In the genomic region with DNA sequence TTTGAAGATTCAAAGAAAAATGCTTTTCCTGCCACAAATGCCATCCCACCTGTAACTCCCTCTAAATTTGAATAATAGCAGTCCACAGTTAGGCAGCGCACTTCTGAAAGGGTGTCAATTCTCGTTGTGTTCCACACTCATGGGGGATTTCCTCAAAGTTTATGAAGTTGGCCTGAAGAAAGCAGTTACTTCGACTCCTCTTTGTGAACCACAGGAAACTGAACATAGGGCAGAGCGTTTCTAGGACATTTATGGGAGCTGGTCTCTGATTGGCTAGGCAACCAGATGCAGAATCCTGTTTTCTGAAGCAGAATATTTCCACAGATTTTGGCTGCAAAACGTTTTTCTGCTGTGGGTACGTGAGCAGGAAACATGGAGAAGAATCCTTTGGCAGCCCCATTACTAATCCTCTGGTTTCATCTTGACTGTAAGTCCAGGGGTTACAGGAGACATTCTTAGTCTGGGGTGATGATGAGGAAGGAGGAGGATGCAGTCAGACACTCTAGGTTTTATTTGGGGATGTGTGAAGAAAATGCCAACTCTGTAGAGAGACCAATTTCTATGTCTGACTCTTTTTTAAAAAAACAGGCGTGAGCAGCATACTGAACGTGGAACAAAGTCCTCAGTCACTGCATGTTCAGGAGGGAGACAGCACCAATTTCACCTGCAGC, we compare ENCODE assay signal across 18 cellular contexts.
DNase-seq lines count a peak whose midpoint lies in the region; ATAC-seq lines count a peak whose summit lies in the region.
"Had no signal": no experiment of that assay in that cellular context is flagged by ENCODE, and none has a peak within 500 bp of the region (broad histone marks: within the 10 kb centered on the region; RNA-seq: fewer than 3 reads in every experiment).

No MANE protein-coding gene starts in this region.

- H3K4me3 Mint-ChIP-seq in activated T-cell treated with anti-CD3 and anti-CD28 coated beads, Interleukin-2, amount 50 U/mL, for 4 hours: peak overlapping the region; percentile 31
- H3K4me3 Mint-ChIP-seq in activated naive CD8-positive, alpha-beta T cell treated with anti-CD3 and anti-CD28 coated beads for 36 hours: peak overlapping the region; percentile 71
- peak overlapping the region; percentile 68 for H3K4me3 Mint-ChIP-seq in stimulated activated naive CD8-positive, alpha-beta T cell treated with anti-CD3 and anti-CD28 coated beads, Interleukin-15, Interleukin-2, amounts not matched to agents 100 ng/mL and 50 ng/mL, for 24 hours

- H3K36me3 Mint-ChIP-seq in activated T-cell treated with anti-CD3 and anti-CD28 coated beads, Interleukin-2, amount 50 U/mL, for 4 hours (ENCODE audit: insufficient read depth): no peaks in the 10 kb centered on the region
- no peaks in the 10 kb centered on the region for H3K36me3 Mint-ChIP-seq in activated naive CD8-positive, alpha-beta T cell treated with anti-CD3 and anti-CD28 coated beads for 36 hours
- H3K36me3 Mint-ChIP-seq in stimulated activated naive CD8-positive, alpha-beta T cell treated with anti-CD3 and anti-CD28 coated beads, Interleukin-15, Interleukin-2, amounts not matched to agents 100 ng/mL and 50 ng/mL, for 24 hours (ENCODE audit: low read depth): no peaks in the 10 kb centered on the region

- H3K36me3 ChIP-seq in KOPT-K1 (ENCODE audit: insufficient read depth, low read length): no peaks in the 10 kb centered on the region
- H3K36me3 ChIP-seq: BLaER1, esophagus muscularis mucosa had no signal

- peak overlapping the region; percentile 84 for H3K27ac Mint-ChIP-seq in activated naive CD8-positive, alpha-beta T cell treated with anti-CD3 and anti-CD28 coated beads for 36 hours
- peak overlapping the region; percentile 65 for H3K27ac Mint-ChIP-seq in stimulated activated naive CD8-positive, alpha-beta T cell treated with anti-CD3 and anti-CD28 coated beads, Interleukin-15, Interleukin-2, amounts not matched to agents 100 ng/mL and 50 ng/mL, for 24 hours

- peak overlapping the region; percentile 84 for H3K27ac ChIP-seq in KOPT-K1 (ENCODE audit: low read depth, low read length, poor library complexity, severe bottlenecking)
- H3K27ac ChIP-seq: BLaER1, coronary artery, esophagus muscularis mucosa, hepatocyte had no signal

- peak in 1 of 2 donors; percentile 35 for ATAC-seq in activated T-cell treated with anti-CD3 and anti-CD28 coated beads, Interleukin-2, amount 50 U/mL, for 4 hours
- ATAC-seq in GM21737 (IDR thresholded peaks at IDR 0.05; ENCODE audit: unreplicated experiment): no peak
- ATAC-seq: HCT116, left colon had no signal

- H3K27me3 Mint-ChIP-seq in activated T-cell treated with anti-CD3 and anti-CD28 coated beads, Interleukin-2, amount 50 U/mL, for 4 hours (ENCODE audit: low read depth): no peaks in the 10 kb centered on the region
- H3K27me3 Mint-ChIP-seq in activated naive CD8-positive, alpha-beta T cell treated with anti-CD3 and anti-CD28 coated beads for 36 hours: no peaks in the 10 kb centered on the region
- H3K27me3 Mint-ChIP-seq in stimulated activated naive CD8-positive, alpha-beta T cell treated with anti-CD3 and anti-CD28 coated beads, Interleukin-15, Interleukin-2, amounts not matched to agents 100 ng/mL and 50 ng/mL, for 24 hours: no peaks in the 10 kb centered on the region

- no peaks in the 10 kb centered on the region for H3K9me3 Mint-ChIP-seq in activated T-cell treated with anti-CD3 and anti-CD28 coated beads, Interleukin-2, amount 50 U/mL, for 4 hours
- H3K9me3 Mint-ChIP-seq in activated naive CD8-positive, alpha-beta T cell treated with anti-CD3 and anti-CD28 coated beads for 36 hours: no peaks in the 10 kb centered on the region
- H3K9me3 Mint-ChIP-seq in stimulated activated naive CD8-positive, alpha-beta T cell treated with anti-CD3 and anti-CD28 coated beads, Interleukin-15, Interleukin-2, amounts not matched to agents 100 ng/mL and 50 ng/mL, for 24 hours: no peaks in the 10 kb centered on the region

- H3K4me1 Mint-ChIP-seq in activated T-cell treated with anti-CD3 and anti-CD28 coated beads, Interleukin-2, amount 50 U/mL, for 4 hours (ENCODE audit: low read depth): peaks cover 5% of the 10 kb centered on the region
- H3K4me1 Mint-ChIP-seq in activated naive CD8-positive, alpha-beta T cell treated with anti-CD3 and anti-CD28 coated beads for 36 hours: peaks cover 3% of the 10 kb centered on the region
- peaks cover 13% of the 10 kb centered on the region for H3K4me1 Mint-ChIP-seq in stimulated activated naive CD8-positive, alpha-beta T cell treated with anti-CD3 and anti-CD28 coated beads, Interleukin-15, Interleukin-2, amounts not matched to agents 100 ng/mL and 50 ng/mL, for 24 hours (ENCODE audit: low read depth)

- no peaks in the 10 kb centered on the region for H3K9me3 ChIP-seq in KOPT-K1 (ENCODE audit: insufficient read depth, low read length, poor library complexity, severe bottlenecking)
- H3K9me3 ChIP-seq: BLaER1, esophagus muscularis mucosa had no signal

- no peak for DNase-seq in activated T-cell treated with anti-CD3 and anti-CD28 coated beads, Interleukin-2, amount 50 U/mL, for 4 hours
- no peak for DNase-seq in activated T-cell treated with anti-CD3 and anti-CD28 coated beads, Interleukin-2, amount 50 U/mL, for 1 hour
- DNase-seq in activated naive CD8-positive, alpha-beta T cell treated with anti-CD3 and anti-CD28 coated beads for 36 hours: no peak
- no peak for DNase-seq in pons (ENCODE audit: low spot score)
- DNase-seq: amygdala, left colon, NCI-H1048, NCI-H187 treated with DMSO at 0.1 percent for 48 hours, NCI-H526 treated with DMSO at 0.1 percent for 48 hours, RPMI8226 had no signal
